Comparison of ENCODE assay signal across 1 cellular context in the genomic region with DNA sequence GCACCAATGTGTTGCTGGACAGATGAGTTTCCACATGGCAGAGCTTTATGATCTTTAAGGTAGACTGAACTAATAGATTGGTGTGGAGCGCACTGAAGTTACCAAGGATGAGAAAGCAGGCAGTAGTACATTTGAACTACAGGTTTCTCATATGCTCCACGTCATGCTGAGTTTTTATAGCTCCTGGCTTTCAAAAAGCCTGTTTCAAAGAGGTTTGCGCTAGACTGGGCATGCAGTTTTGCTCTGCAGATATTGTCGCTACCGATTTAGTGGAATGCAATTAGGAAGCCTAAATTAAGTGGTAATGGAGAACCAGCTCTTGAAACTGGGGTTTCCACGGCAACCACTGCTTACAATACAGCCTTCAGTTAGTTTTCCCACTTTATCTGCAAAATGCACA.
TF ChIP-seq lines count a peak whose summit lies in the region.

No MANE protein-coding gene starts in this region.

TF ChIP-seq in GM23338, 12 proteins besides CTCF, POLR2A, EP300 and RAD21 (continued from another document):
- TF ChIP-seq, protein P1, sequence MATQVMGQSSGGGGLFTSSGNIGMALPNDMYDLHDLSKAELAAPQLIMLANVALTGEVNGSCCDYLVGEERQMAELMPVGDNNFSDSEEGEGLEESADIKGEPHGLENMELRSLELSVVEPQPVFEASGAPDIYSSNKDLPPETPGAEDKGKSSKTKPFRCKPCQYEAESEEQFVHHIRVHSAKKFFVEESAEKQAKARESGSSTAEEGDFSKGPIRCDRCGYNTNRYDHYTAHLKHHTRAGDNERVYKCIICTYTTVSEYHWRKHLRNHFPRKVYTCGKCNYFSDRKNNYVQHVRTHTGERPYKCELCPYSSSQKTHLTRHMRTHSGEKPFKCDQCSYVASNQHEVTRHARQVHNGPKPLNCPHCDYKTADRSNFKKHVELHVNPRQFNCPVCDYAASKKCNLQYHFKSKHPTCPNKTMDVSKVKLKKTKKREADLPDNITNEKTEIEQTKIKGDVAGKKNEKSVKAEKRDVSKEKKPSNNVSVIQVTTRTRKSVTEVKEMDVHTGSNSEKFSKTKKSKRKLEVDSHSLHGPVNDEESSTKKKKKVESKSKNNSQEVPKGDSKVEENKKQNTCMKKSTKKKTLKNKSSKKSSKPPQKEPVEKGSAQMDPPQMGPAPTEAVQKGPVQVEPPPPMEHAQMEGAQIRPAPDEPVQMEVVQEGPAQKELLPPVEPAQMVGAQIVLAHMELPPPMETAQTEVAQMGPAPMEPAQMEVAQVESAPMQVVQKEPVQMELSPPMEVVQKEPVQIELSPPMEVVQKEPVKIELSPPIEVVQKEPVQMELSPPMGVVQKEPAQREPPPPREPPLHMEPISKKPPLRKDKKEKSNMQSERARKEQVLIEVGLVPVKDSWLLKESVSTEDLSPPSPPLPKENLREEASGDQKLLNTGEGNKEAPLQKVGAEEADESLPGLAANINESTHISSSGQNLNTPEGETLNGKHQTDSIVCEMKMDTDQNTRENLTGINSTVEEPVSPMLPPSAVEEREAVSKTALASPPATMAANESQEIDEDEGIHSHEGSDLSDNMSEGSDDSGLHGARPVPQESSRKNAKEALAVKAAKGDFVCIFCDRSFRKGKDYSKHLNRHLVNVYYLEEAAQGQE (IDR thresholded peaks at IDR 0.05; ENCODE audit: unreplicated experiment) = no peak
- no peak for TF ChIP-seq CREB1 (CRISPR knock-in tag; IDR thresholded peaks at IDR 0.05; ENCODE audit: low read depth)
- no peak for TF ChIP-seq EZH2 (IDR thresholded peaks at IDR 0.05; ENCODE audit: low read depth, unreplicated experiment)
